Comparison of ENCODE assay signal across 14 cellular contexts in genomic region chr20:37991506-37992302, GRCh38. TPM values are rescaled to one million over a fixed set of nuclear protein-coding genes. Genes with fewer than 3 reads are reported as not detected.
DNase-seq lines count a peak whose midpoint lies in the region; ATAC-seq, FAIRE-seq and TF ChIP-seq lines count a peak whose summit lies in the region.
"Had no signal": no experiment of that assay in that cellular context is flagged by ENCODE, and none has a peak within 500 bp of the region (broad histone marks: within the 10 kb centered on the region; RNA-seq: fewer than 3 reads in every experiment).

No MANE protein-coding gene starts in this region.

- CTCF ChIA-PET in MCF 10A (lab: Yijun Ruan, JAX): interaction anchor here (0.7 to 3.9 kb wide), 13 partner anchors 8 to 755 kb away, joined by 3 to 25 read pairs (median 4); partner anchors contain the start of gene VSTM2L
- CTCF ChIA-PET in PC-3 (lab: Charles Lee): interaction anchor here (0.6 to 1.2 kb wide), 5 partner anchors 28 to 239 kb away, joined by 3 to 14 read pairs (median 4); no protein-coding TSS in a partner anchor

- TF ChIP-seq CTCF in MCF 10A (IDR thresholded peaks at IDR 0.05; ENCODE audit: unreplicated experiment) (no peak), breast epithelium (IDR thresholded peaks at IDR 0.05) (no peak), PC-3 (conservative IDR thresholded peaks at IDR 0.05; ENCODE audit: low read depth, low read length) (no peak), gastroesophageal sphincter (IDR thresholded peaks at IDR 0.05) (no peak), kidney (IDR thresholded peaks at IDR 0.05; ENCODE audit: borderline replicate concordance, extremely low read depth, insufficient read depth) (no peak), uterus (IDR thresholded peaks at IDR 0.05) (no peak)

- peaks cover 0 to 7% of the 10 kb centered on the region in 2 donors for H3K4me1 ChIP-seq in breast epithelium
- peaks cover 89% of the 10 kb centered on the region for H3K4me1 ChIP-seq in PC-3 (ENCODE audit: insufficient read depth, low read length)
- peaks cover 5 to 71% (median 33%) of the 10 kb centered on the region in 3 donors for H3K4me1 ChIP-seq in gastroesophageal sphincter
- peaks cover 7 to 8% of the 10 kb centered on the region in 2 donors for H3K4me1 ChIP-seq in kidney (ENCODE audit: control insufficient read depth in 1 of 2, insufficient read depth in 1 of 2, low read depth in 1 of 2, low read length in 2 of 2)
- H3K4me1 ChIP-seq in uterus: no peaks in the 10 kb centered on the region

- no peak overlapping the region for H3K27ac ChIP-seq in breast epithelium
- peak overlapping the region; percentile 81 for H3K27ac ChIP-seq in PC-3 (ENCODE audit: low read length)
- H3K27ac ChIP-seq in gastroesophageal sphincter: peak overlapping the region; percentile 37 to 79 (median 68)
- peak overlapping the region; percentile 5 for H3K27ac ChIP-seq in temporal lobe (ENCODE audit: low read depth, low read length)
- H3K27ac ChIP-seq in kidney (ENCODE audit: low read depth in 2 of 2, low read length in 2 of 2): no peak overlapping the region
- no peak overlapping the region for H3K27ac ChIP-seq in uterus
- H3K27ac ChIP-seq: suprapubic skin had no signal

- H3K4me2 ChIP-seq in PC-3 (ENCODE audit: low read length): peak overlapping the region; percentile 31

- ATAC-seq in PC-3 (no peak), gastroesophageal sphincter (no peak), HG02642 (IDR thresholded peaks at IDR 0.05; ENCODE audit: poor library complexity, unreplicated experiment) (no peak)

- no peak overlapping the region for H3K4me3 ChIP-seq in breast epithelium
- no peak overlapping the region for H3K4me3 ChIP-seq in PC-3 (ENCODE audit: low read length)
- no peak overlapping the region for H3K4me3 ChIP-seq in gastroesophageal sphincter
- no peak overlapping the region for H3K4me3 ChIP-seq in kidney (ENCODE audit: low read length in 2 of 2)
- no peak overlapping the region for H3K4me3 ChIP-seq in uterus
- H3K4me3 ChIP-seq: K562, suprapubic skin had no signal

- H3K79me2 ChIP-seq in PC-3 (ENCODE audit: low read length): no peaks in the 10 kb centered on the region

- H3K9ac ChIP-seq in PC-3 (ENCODE audit: low read length): peak overlapping the region; percentile 32
- no peak overlapping the region for H3K9ac ChIP-seq in kidney (ENCODE audit: low read length in 2 of 2)

- peaks cover 9% of the 10 kb centered on the region for H3F3A ChIP-seq in PC-3 (ENCODE audit: low read length, unreplicated experiment)

- H3K4me1 Mint-ChIP-seq in MCF 10A (ENCODE audit: insufficient read depth, unreplicated experiment): peaks cover 76% of the 10 kb centered on the region

- H3K36me3 ChIP-seq in breast epithelium (peaks cover 7% of the 10 kb centered on the region), PC-3 (ENCODE audit: low read depth, low read length) (peaks cover 30% of the 10 kb centered on the region), gastroesophageal sphincter (peaks cover 0 to 32% of the 10 kb centered on the region in 2 donors), kidney (ENCODE audit: control insufficient read depth in 1 of 2, insufficient read depth in 2 of 2, low read length in 2 of 2) (peaks cover 12 to 25% of the 10 kb centered on the region in 2 donors), uterus (no peaks in the 10 kb centered on the region)

- H3K27ac Mint-ChIP-seq in MCF 10A (ENCODE audit: low read depth, unreplicated experiment): peak overlapping the region; percentile 83

- POLR2A ChIA-PET in MCF 10A (lab: Yijun Ruan, JAX): interaction anchor here (0.7 to 6.7 kb wide), 7 partner anchors 33 to 757 kb away, joined by 3 to 67 read pairs (median 5); partner anchors contain the start of genes ACTR5, CTNNBL1, RPRD1B and TTI1
- POLR2A ChIA-PET in PC-3 (lab: Charles Lee; ENCODE audit: unreplicated experiment): no interaction called here

- H3K27me3 ChIP-seq in breast epithelium (no peaks in the 10 kb centered on the region), PC-3 (ENCODE audit: low read length) (no peaks in the 10 kb centered on the region), gastroesophageal sphincter (no peaks in the 10 kb centered on the region), uterus (no peaks in the 10 kb centered on the region)
- H3K27me3 ChIP-seq: suprapubic skin had no signal

- no peaks in the 10 kb centered on the region for H3K9me2 ChIP-seq in PC-3 (replicated peaks; ENCODE audit: low read length)

- FAIRE-seq in kidney (lab: Jason Lieb, UNC): no peak
- FAIRE-seq: colon, frontal cortex, K562 had no signal

- H4K20me1 ChIP-seq in PC-3 (ENCODE audit: low read length): no peaks in the 10 kb centered on the region

- no peak for TF ChIP-seq EP300 in gastroesophageal sphincter (IDR thresholded peaks at IDR 0.05)

- intact Hi-C loops in MCF 10A (cut with micrococcal nuclease) (loop anchor here (2.0 to 5.0 kb wide), 2 partner anchors 41 to 427 kb away; partner anchors contain the start of genes RPRD1B and TTI1), breast epithelium (cut with DNase I; ENCODE audit: low total_unique reads) (no loop called here), PC-3 (cut with micrococcal nuclease) (loop anchor here (5.0 kb wide), 2 partner anchors 66 to 424 kb away; no protein-coding TSS in a partner anchor), kidney (cut with DNase I) (no loop called here), uterus (cut with DNase I; ENCODE audit: low total_unique reads) (no loop called here)

- H3K4me3 Mint-ChIP-seq in MCF 10A (ENCODE audit: unreplicated experiment): no peak overlapping the region
- H3K4me3 Mint-ChIP-seq: CD4-positive, alpha-beta T cell had no signal

- DNase-seq in MCF 10A (ENCODE audit: unreplicated experiment) (no peak), breast epithelium (ENCODE audit: low spot score in 2 of 2) (no peak), PC-3 (no peak), kidney (no peak), uterus (no peak)
- DNase-seq: CD4-positive, alpha-beta T cell; NCI-H2081 had no signal

- no peak overlapping the region for H2AFZ ChIP-seq in PC-3 (ENCODE audit: low read length)

- no peaks in the 10 kb centered on the region for H3K9me3 Mint-ChIP-seq in MCF 10A (ENCODE audit: unreplicated experiment)
- H3K9me3 Mint-ChIP-seq: CD4-positive, alpha-beta T cell had no signal

- WGBS in gastroesophageal sphincter (ENCODE audit: low coverage in 1 of 2), 2 donors: 71 to 83% methylated on average over 1 to 6 of the region's 6 CpGs

- no peaks in the 10 kb centered on the region for H3K27me3 Mint-ChIP-seq in MCF 10A (ENCODE audit: insufficient read depth, unreplicated experiment)
- H3K27me3 Mint-ChIP-seq: CD4-positive, alpha-beta T cell had no signal

- TF ChIP-seq POLR2A in breast epithelium (IDR thresholded peaks at IDR 0.05): no peak
- no peak for TF ChIP-seq POLR2A in gastroesophageal sphincter (IDR thresholded peaks at IDR 0.05)
- no peak for TF ChIP-seq POLR2A in uterus (IDR thresholded peaks at IDR 0.05)

- H3K9me3 ChIP-seq in breast epithelium (no peaks in the 10 kb centered on the region), PC-3 (ENCODE audit: low read length) (no peaks in the 10 kb centered on the region), gastroesophageal sphincter (no peaks in the 10 kb centered on the region), kidney (ENCODE audit: control insufficient read depth in 1 of 2, low read length in 2 of 2) (no peaks in the 10 kb centered on the region), uterus (no peaks in the 10 kb centered on the region)
- H3K9me3 ChIP-seq: suprapubic skin had no signal

- BruUV-seq in MCF 10A (replicated peaks; lab: Mats Ljungman, UMichigan) (no TSS peak), PC-3 (replicated peaks; lab: Mats Ljungman, UMichigan) (no TSS peak)

- peaks cover 33% of the 10 kb centered on the region for H3K36me3 Mint-ChIP-seq in MCF 10A (ENCODE audit: insufficient read depth, unreplicated experiment)

RNA-seq across cellular contexts. Expression of gene TTI1, which starts 41.6 kb away (rescaled TPM):
- total RNA-seq in MCF 10A (2022) (17.1 and 18.3 TPM in 2 replicates), breast epithelium (10 to 100 TPM; 10.2 to 20.2 (median 16.7) TPM), PC-3 (2014; rRNA removed) (21.8 and 23.2 TPM in 2 replicates), gastroesophageal sphincter (10 to 100 TPM in 3 of 4 donors, 1 to 10 TPM in 1; 9.8 to 14.8 (median 12.5) TPM), temporal lobe (24.8 TPM), kidney (19.5 TPM), uterus (10 to 100 TPM in 3 of 4 donors, 1 to 10 TPM in 1; 5.3 to 33.2 (median 24.4) TPM)
- polyA plus RNA-seq in kidney (ENCODE audit: insufficient read depth, low read depth, low replicate concordance): 8.6 TPM

RNA-seq across cellular contexts. Expression of gene RPRD1B, which starts 41.8 kb away (rescaled TPM):
- 42.6 and 53.0 TPM in 2 replicates for total RNA-seq in MCF 10A (2022)
- total RNA-seq in breast epithelium: 10 to 100 TPM; 21.4 to 33.8 (median 31.3) TPM
- total RNA-seq in PC-3 (2014; rRNA removed): 40.1 and 43.6 TPM in 2 replicates
- 10 to 100 TPM; 17.1 to 26.8 (median 23.7) TPM for total RNA-seq in gastroesophageal sphincter
- total RNA-seq in temporal lobe: 25.8 TPM
- 34.4 TPM for total RNA-seq in kidney
- 13.4 TPM for polyA plus RNA-seq in kidney (ENCODE audit: insufficient read depth, low read depth, low replicate concordance)
- total RNA-seq in uterus: 10 to 100 TPM in 3 of 4 donors, 1 to 10 TPM in 1; 7.9 to 71.3 (median 26.1) TPM

Comparison
In these comparisons a context has a peak if more than half of its experiments do, and no peak if none do; other contexts are left out.
1. intact Hi-C loops: an anchor here in MCF 10A (2.0 to 5.0 kb wide) and PC-3 (5.0 kb wide); none called in breast epithelium, kidney and uterus.
2. H3K27ac ChIP-seq: peak in PC-3 (single experiment), gastroesophageal sphincter (4 of 4) and temporal lobe (single experiment); none in breast epithelium (0 of 2), kidney (0 of 2) and uterus (0 of 2).